In the genomic region with DNA sequence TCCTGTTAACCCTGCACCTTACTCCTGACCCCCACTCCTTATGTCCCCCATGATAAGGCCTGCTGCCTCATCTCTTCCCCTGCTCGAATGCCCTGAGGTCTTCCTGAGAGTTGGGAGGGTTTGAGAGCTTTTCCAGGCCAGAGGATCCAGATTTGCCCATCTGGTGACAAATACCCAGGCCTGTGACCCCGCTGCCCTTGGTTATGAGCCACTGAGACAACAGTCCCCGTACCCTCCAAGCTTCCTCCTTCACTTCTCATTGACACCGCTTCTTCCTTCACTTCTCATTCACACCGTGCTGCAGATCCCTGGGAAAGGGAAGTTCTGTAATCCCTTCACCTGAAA, we compare ENCODE assay signal across 9 cellular contexts. TPM values are rescaled to one million over a fixed set of nuclear protein-coding genes. Genes with fewer than 3 reads are reported as not detected.
DNase-seq lines count a peak whose midpoint lies in the region; ATAC-seq and TF ChIP-seq lines count a peak whose summit lies in the region.
"Had no signal": no experiment of that assay in that cellular context is flagged by ENCODE, and none has a peak within 500 bp of the region (broad histone marks: within the 10 kb centered on the region; RNA-seq: fewer than 3 reads in every experiment).

No MANE protein-coding gene starts in this region.

- in situ Hi-C loops in G401 (cut with HindIII; ENCODE audit: low sequenced_read_pairs): no loop called here

- ATAC-seq in HG03469 (IDR thresholded peaks at IDR 0.05; ENCODE audit: unreplicated experiment): no peak

- no peaks in the 10 kb centered on the region for H3K27me3 ChIP-seq in SJSA1 (replicated peaks)

- DNase-seq in G401 (ENCODE audit: low spot score): peak; percentile 14
- DNase-seq in SJSA1 (ENCODE audit: low read depth in 1 of 2, low spot score in 2 of 2): no peak
- DNase-seq in fibroblast of pulmonary artery (ENCODE audit: low read depth): no peak
- peak; percentile 35 for DNase-seq in posterior vena cava (ENCODE audit: low spot score)
- no peak for DNase-seq in central memory CD4-positive, alpha-beta T cell
- no peak for DNase-seq in NCI-H2107 (lab: John Stamatoyannopoulos, UW)
- no peak for DNase-seq in NCI-H526 (lab: John Stamatoyannopoulos, UW)

- no peaks in the 10 kb centered on the region for H3K9me3 ChIP-seq in SJSA1 (replicated peaks)

- H3K36me3 ChIP-seq in SJSA1: no peaks in the 10 kb centered on the region

- intact Hi-C loops in posterior vena cava (cut with DNase I): no loop called here

- H3K4me1 ChIP-seq in SJSA1 (replicated peaks): peaks cover 12% of the 10 kb centered on the region

- TF ChIP-seq CTCF in fibroblast of pulmonary artery (IDR thresholded peaks at IDR 0.05; ENCODE audit: low read length, missing control alignments): no peak

- no peak overlapping the region for H3K27ac ChIP-seq in SJSA1

- H3K4me3 ChIP-seq in SJSA1 (peak overlapping the region; percentile 40), fibroblast of pulmonary artery (replicated peaks; ENCODE audit: low read depth, low read length) (peak overlapping the region; percentile 93)

RNA-seq across cellular contexts. Expression of gene GM2A, which starts 0.6 kb away (rescaled TPM):
- 35.0 and 39.8 TPM in 2 replicates for total RNA-seq in G401 (2014; rRNA removed; shearing (Covaris generic))
- 16.7 and 27.4 TPM in 2 replicates for total RNA-seq in SJSA1 (2014; rRNA removed; shearing (Covaris generic))
- 10 to 100 TPM; 23.4 to 41.6 TPM for total RNA-seq in posterior vena cava

RNA-seq across cellular contexts. Expression of gene CCDC69, which starts 29.7 kb away (rescaled TPM):
- total RNA-seq in G401 (2014; rRNA removed; shearing (Covaris generic)): 3.9 and 7.0 TPM in 2 replicates
- 0.03 and 0.39 TPM in 2 replicates for total RNA-seq in SJSA1 (2014; rRNA removed; shearing (Covaris generic))
- 10 to 100 TPM; 70.6 to 72.4 TPM for total RNA-seq in posterior vena cava

RNA-seq across cellular contexts. Expression of gene SLC36A3, which starts 50.0 kb away (rescaled TPM):
- total RNA-seq in G401 (2014; rRNA removed; shearing (Covaris generic)): not detected in 2 replicates
- not detected in 2 replicates for total RNA-seq in SJSA1 (2014; rRNA removed; shearing (Covaris generic))
- not detected for total RNA-seq in posterior vena cava
- total RNA-seq: dermis microvascular lymphatic vessel endothelial cell had no signal

Comparison
In these comparisons a context has a peak if more than half of its experiments do, and no peak if none do; other contexts are left out.
1. DNase-seq: peak in G401 (single experiment) and posterior vena cava (single experiment); none in SJSA1 (0 of 2), fibroblast of pulmonary artery (single experiment), central memory CD4-positive, alpha-beta T cell (single experiment), NCI-H2107 (single experiment) and NCI-H526 (0 of 2).